In genomic region chr10:117391436-117392205, GRCh38 we compare ENCODE assay signal across 1 cellular context.
TF ChIP-seq lines count a peak whose summit lies in the region.

No MANE protein-coding gene starts in this region.

TF ChIP-seq in K562, 482 proteins besides CTCF, POLR2A, EP300 and RAD21 (continued from another document):
- TF ChIP-seq, protein P1, sequence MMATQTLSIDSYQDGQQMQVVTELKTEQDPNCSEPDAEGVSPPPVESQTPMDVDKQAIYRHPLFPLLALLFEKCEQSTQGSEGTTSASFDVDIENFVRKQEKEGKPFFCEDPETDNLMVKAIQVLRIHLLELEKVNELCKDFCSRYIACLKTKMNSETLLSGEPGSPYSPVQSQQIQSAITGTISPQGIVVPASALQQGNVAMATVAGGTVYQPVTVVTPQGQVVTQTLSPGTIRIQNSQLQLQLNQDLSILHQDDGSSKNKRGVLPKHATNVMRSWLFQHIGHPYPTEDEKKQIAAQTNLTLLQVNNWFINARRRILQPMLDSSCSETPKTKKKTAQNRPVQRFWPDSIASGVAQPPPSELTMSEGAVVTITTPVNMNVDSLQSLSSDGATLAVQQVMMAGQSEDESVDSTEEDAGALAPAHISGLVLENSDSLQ (IDR thresholded peaks at IDR 0.05) = peak; percentile 62
- TF ChIP-seq MAFK (IDR thresholded peaks at IDR 0.05; ENCODE audit: low read length) (peak; percentile 59), E2F6 (IDR thresholded peaks at IDR 0.05; ENCODE audit: borderline replicate concordance in 1 of 2, extremely low read depth in 1 of 2, insufficient read depth in 1 of 2, insufficient read length in 1 of 2, low read depth in 1 of 2, low read length in 1 of 2, poor library complexity in 1 of 2, severe bottlenecking in 1 of 2) (peak; percentile 23 to 80), MAFF (IDR thresholded peaks at IDR 0.05; ENCODE audit: low read length) (peak; percentile 72), ZNF280A (IDR thresholded peaks at IDR 0.05; ENCODE audit: low read depth, partially characterized antibody) (no peak), MYNN (IDR thresholded peaks at IDR 0.05) (no peak), MYNN (CRISPR knock-in tag; IDR thresholded peaks at IDR 0.05) (no peak), MAFG (tag; conservative IDR thresholded peaks at IDR 0.05) (peak; percentile 62)
- TF ChIP-seq, protein P2, sequence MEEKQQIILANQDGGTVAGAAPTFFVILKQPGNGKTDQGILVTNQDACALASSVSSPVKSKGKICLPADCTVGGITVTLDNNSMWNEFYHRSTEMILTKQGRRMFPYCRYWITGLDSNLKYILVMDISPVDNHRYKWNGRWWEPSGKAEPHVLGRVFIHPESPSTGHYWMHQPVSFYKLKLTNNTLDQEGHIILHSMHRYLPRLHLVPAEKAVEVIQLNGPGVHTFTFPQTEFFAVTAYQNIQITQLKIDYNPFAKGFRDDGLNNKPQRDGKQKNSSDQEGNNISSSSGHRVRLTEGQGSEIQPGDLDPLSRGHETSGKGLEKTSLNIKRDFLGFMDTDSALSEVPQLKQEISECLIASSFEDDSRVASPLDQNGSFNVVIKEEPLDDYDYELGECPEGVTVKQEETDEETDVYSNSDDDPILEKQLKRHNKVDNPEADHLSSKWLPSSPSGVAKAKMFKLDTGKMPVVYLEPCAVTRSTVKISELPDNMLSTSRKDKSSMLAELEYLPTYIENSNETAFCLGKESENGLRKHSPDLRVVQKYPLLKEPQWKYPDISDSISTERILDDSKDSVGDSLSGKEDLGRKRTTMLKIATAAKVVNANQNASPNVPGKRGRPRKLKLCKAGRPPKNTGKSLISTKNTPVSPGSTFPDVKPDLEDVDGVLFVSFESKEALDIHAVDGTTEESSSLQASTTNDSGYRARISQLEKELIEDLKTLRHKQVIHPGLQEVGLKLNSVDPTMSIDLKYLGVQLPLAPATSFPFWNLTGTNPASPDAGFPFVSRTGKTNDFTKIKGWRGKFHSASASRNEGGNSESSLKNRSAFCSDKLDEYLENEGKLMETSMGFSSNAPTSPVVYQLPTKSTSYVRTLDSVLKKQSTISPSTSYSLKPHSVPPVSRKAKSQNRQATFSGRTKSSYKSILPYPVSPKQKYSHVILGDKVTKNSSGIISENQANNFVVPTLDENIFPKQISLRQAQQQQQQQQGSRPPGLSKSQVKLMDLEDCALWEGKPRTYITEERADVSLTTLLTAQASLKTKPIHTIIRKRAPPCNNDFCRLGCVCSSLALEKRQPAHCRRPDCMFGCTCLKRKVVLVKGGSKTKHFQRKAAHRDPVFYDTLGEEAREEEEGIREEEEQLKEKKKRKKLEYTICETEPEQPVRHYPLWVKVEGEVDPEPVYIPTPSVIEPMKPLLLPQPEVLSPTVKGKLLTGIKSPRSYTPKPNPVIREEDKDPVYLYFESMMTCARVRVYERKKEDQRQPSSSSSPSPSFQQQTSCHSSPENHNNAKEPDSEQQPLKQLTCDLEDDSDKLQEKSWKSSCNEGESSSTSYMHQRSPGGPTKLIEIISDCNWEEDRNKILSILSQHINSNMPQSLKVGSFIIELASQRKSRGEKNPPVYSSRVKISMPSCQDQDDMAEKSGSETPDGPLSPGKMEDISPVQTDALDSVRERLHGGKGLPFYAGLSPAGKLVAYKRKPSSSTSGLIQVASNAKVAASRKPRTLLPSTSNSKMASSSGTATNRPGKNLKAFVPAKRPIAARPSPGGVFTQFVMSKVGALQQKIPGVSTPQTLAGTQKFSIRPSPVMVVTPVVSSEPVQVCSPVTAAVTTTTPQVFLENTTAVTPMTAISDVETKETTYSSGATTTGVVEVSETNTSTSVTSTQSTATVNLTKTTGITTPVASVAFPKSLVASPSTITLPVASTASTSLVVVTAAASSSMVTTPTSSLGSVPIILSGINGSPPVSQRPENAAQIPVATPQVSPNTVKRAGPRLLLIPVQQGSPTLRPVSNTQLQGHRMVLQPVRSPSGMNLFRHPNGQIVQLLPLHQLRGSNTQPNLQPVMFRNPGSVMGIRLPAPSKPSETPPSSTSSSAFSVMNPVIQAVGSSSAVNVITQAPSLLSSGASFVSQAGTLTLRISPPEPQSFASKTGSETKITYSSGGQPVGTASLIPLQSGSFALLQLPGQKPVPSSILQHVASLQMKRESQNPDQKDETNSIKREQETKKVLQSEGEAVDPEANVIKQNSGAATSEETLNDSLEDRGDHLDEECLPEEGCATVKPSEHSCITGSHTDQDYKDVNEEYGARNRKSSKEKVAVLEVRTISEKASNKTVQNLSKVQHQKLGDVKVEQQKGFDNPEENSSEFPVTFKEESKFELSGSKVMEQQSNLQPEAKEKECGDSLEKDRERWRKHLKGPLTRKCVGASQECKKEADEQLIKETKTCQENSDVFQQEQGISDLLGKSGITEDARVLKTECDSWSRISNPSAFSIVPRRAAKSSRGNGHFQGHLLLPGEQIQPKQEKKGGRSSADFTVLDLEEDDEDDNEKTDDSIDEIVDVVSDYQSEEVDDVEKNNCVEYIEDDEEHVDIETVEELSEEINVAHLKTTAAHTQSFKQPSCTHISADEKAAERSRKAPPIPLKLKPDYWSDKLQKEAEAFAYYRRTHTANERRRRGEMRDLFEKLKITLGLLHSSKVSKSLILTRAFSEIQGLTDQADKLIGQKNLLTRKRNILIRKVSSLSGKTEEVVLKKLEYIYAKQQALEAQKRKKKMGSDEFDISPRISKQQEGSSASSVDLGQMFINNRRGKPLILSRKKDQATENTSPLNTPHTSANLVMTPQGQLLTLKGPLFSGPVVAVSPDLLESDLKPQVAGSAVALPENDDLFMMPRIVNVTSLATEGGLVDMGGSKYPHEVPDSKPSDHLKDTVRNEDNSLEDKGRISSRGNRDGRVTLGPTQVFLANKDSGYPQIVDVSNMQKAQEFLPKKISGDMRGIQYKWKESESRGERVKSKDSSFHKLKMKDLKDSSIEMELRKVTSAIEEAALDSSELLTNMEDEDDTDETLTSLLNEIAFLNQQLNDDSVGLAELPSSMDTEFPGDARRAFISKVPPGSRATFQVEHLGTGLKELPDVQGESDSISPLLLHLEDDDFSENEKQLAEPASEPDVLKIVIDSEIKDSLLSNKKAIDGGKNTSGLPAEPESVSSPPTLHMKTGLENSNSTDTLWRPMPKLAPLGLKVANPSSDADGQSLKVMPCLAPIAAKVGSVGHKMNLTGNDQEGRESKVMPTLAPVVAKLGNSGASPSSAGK (IDR thresholded peaks at IDR 0.05) = peak; percentile 87
